33 cellular contexts compared by ENCODE assay signal in the genomic region with DNA sequence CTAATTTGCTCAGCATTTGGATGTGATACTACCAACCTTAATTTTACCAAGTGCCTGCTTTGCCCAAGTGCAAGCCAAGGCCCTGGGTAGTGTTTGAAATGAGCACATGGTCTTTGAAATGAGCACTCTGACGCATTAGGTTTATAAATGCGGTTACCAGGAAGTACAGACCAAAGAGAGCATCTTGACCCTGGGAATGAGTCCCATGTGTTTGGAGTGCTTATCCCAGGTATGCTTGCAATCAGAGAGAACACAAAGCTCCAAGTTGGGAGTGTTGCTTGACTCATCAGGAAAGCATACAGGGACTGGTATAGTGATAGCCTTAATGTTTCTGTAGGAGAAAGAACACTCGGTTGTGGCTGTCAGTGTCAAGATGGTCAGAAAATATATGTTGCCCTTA.
"Had no signal": no experiment of that assay in that cellular context is flagged by ENCODE, and none has a peak within 500 bp of the region (broad histone marks: within the 10 kb centered on the region; RNA-seq: fewer than 3 reads in every experiment).

No MANE protein-coding gene starts in this region.

- H3K4me3 ChIP-seq: coronary artery, esophagus squamous epithelium had no signal

- H3K36me3 Mint-ChIP-seq: activated naive CD8-positive, alpha-beta T cell had no signal

- H3K4me3 Mint-ChIP-seq: activated B cell treated with CpG ODN at 0.5 μM for 24 hours; activated CD8-positive, alpha-beta T cell treated with anti-CD3 and anti-CD28 coated beads for 36 hours; activated naive CD8-positive, alpha-beta T cell; activated T-cell treated with anti-CD3 and anti-CD28 coated beads, Interleukin-2, amount 50 U/mL, for 4 hours; activated T-helper 17 cell treated with anti-CD3 and anti-CD28 coated beads, Interleukin-2, amount 50 U/mL, for 72 hours; central memory CD8-positive, alpha-beta T cell; effector memory CD8-positive, alpha-beta T cell; T-helper 17 cell; T-helper 2 cell treated with Interferon-gamma antibody and Interleukin-4, amounts not matched to agents 5 μg/mL and 100 μg/mL, for 36 hours had no signal

- H3K36me3 ChIP-seq: brain microvascular endothelial cell, esophagus squamous epithelium, WERI-Rb-1 had no signal

- H3K27me3 Mint-ChIP-seq: activated B cell treated with CpG ODN at 0.5 μM for 24 hours; activated CD8-positive, alpha-beta T cell treated with anti-CD3 and anti-CD28 coated beads for 36 hours; activated naive CD8-positive, alpha-beta T cell; activated T-helper 17 cell treated with anti-CD3 and anti-CD28 coated beads, Interleukin-2, amount 50 U/mL, for 72 hours; central memory CD8-positive, alpha-beta T cell; effector memory CD8-positive, alpha-beta T cell; T-helper 17 cell had no signal

- ATAC-seq: activated CD4-positive, CD25-positive, alpha-beta regulatory T cell treated with anti-CD3 and anti-CD28 coated beads, Interleukin-2, amount 50 U/mL, for 24 hours; activated CD8-positive, alpha-beta T cell treated with anti-CD3 and anti-CD28 coated beads for 36 hours; activated T-cell treated with anti-CD3 and anti-CD28 coated beads, Interleukin-2, amount 50 U/mL, for 4 hours; activated T-helper 17 cell treated with anti-CD3 and anti-CD28 coated beads, Interleukin-2, amount 50 U/mL, for 72 hours; effector memory CD8-positive, alpha-beta T cell; T-helper 17 cell had no signal

- H3K9me3 Mint-ChIP-seq: activated B cell treated with CpG ODN at 0.5 μM for 24 hours; activated CD8-positive, alpha-beta T cell treated with anti-CD3 and anti-CD28 coated beads for 36 hours; activated T-cell treated with anti-CD3 and anti-CD28 coated beads, Interleukin-2, amount 50 U/mL, for 4 hours; activated T-helper 17 cell treated with anti-CD3 and anti-CD28 coated beads, Interleukin-2, amount 50 U/mL, for 72 hours; central memory CD8-positive, alpha-beta T cell; effector memory CD8-positive, alpha-beta T cell; T-helper 2 cell treated with Interferon-gamma antibody and Interleukin-4, amounts not matched to agents 5 μg/mL and 100 μg/mL, for 36 hours had no signal

- H3K27ac Mint-ChIP-seq: activated B cell treated with CpG ODN at 0.5 μM for 24 hours; activated CD8-positive, alpha-beta T cell treated with anti-CD3 and anti-CD28 coated beads for 36 hours; activated naive CD8-positive, alpha-beta T cell; activated T-helper 17 cell treated with anti-CD3 and anti-CD28 coated beads, Interleukin-2, amount 50 U/mL, for 72 hours; effector memory CD8-positive, alpha-beta T cell; T-helper 17 cell; T-helper 2 cell treated with Interferon-gamma antibody and Interleukin-4, amounts not matched to agents 5 μg/mL and 100 μg/mL, for 36 hours had no signal

- FAIRE-seq: bronchial epithelial cell, frontal cortex had no signal

- DNase-seq: activated B cell treated with CpG ODN at 0.5 μM for 24 hours; activated CD4-positive, alpha-beta T cell treated with anti-CD3 and anti-CD28 coated beads for 48 hours; activated CD4-positive, alpha-beta T cell treated with anti-CD3 and anti-CD28 coated beads, Interleukin-2, amount 50 U/mL, for 1 hour; activated CD4-positive, alpha-beta T cell treated with anti-CD3 and anti-CD28 coated beads, Interleukin-2, amount 50 U/mL, for 48 hours; activated CD8-positive, alpha-beta memory T cell treated with anti-CD3 and anti-CD28 coated beads for 24 hours; activated CD8-positive, alpha-beta T cell treated with anti-CD3 and anti-CD28 coated beads for 36 hours; activated effector memory CD4-positive, alpha-beta T cell treated with Interleukin-2 at 50 U/mL for 16 hours; activated gamma-delta T cell treated with Interleukin-2 at 50 U/mL for 16 hours; activated naive CD4-positive, alpha-beta T cell treated with anti-CD3 and anti-CD28 coated beads, Interleukin-2, amount 50 U/mL, for 16 hours; activated naive CD4-positive, alpha-beta T cell treated with Interleukin-2 at 50 U/mL for 16 hours; activated T-cell treated with anti-CD3 and anti-CD28 coated beads, Interleukin-2, amount 50 U/mL, for 4 hours; amniotic stem cell; anterior cingulate cortex; brain microvascular endothelial cell; dermis blood vessel endothelial cell; effector CD4-positive, alpha-beta T cell; effector memory CD8-positive, alpha-beta T cell; erythroblast; esophagus squamous epithelium; foreskin fibroblast; glutamatergic neuron; T-helper 1 cell; T-helper 17 cell; T1000; WERI-Rb-1 had no signal

- H3K4me1 Mint-ChIP-seq: activated B cell treated with CpG ODN at 0.5 μM for 24 hours; activated T-helper 17 cell treated with anti-CD3 and anti-CD28 coated beads, Interleukin-2, amount 50 U/mL, for 72 hours; central memory CD8-positive, alpha-beta T cell; T-helper 17 cell had no signal

- H3K27me3 ChIP-seq: brain microvascular endothelial cell, esophagus squamous epithelium had no signal

- H3K9me3 ChIP-seq: esophagus squamous epithelium had no signal

- H3K4me1 ChIP-seq: esophagus squamous epithelium had no signal

- H3K27ac ChIP-seq: brain microvascular endothelial cell, coronary artery, esophagus squamous epithelium, WERI-Rb-1 had no signal
